In genomic region chr1:167863921-167864279, GRCh38 we compare ENCODE assay signal across 31 cellular contexts. TPM values are rescaled to one million over a fixed set of nuclear protein-coding genes. Genes with fewer than 3 reads are reported as not detected.
"Had no signal": no experiment of that assay in that cellular context is flagged by ENCODE, and none has a peak within 500 bp of the region (broad histone marks: within the 10 kb centered on the region; RNA-seq: fewer than 3 reads in every experiment).

No MANE protein-coding gene starts in this region.

- H3K4me3 ChIP-seq: ascending aorta, body of pancreas, MG63, SK-N-MC had no signal

- H3K4me3 Mint-ChIP-seq: activated CD4-positive, alpha-beta memory T cell treated with anti-CD3 and anti-CD28 coated beads for 36 hours; activated CD4-positive, alpha-beta T cell treated with anti-CD3 and anti-CD28 coated beads, Interleukin-2, amount 10 ng/mL, durations not matched to agents 7 days and 5 days; activated naive CD8-positive, alpha-beta T cell treated with anti-CD3 and anti-CD28 coated beads, Interleukin-2, amount 50 U/mL, for 24 hours; activated T-cell treated with anti-CD3 and anti-CD28 coated beads, Interleukin-2, amount 50 U/mL, for 4 hours; T-cell had no signal

- H3K9me3 Mint-ChIP-seq: activated CD4-positive, alpha-beta memory T cell treated with anti-CD3 and anti-CD28 coated beads for 36 hours; activated CD4-positive, alpha-beta T cell treated with anti-CD3 and anti-CD28 coated beads, Interleukin-2, amount 10 ng/mL, durations not matched to agents 7 days and 5 days; activated naive CD4-positive, alpha-beta T cell treated with anti-CD3 and anti-CD28 coated beads, Interleukin-2, amount 50 U/mL, for 72 hours; activated naive CD8-positive, alpha-beta T cell treated with anti-CD3 and anti-CD28 coated beads, Interleukin-2, amount 50 U/mL, for 24 hours; activated T-cell treated with anti-CD3 and anti-CD28 coated beads, Interleukin-2, amount 50 U/mL, for 4 hours; T-cell had no signal

- H3K4me1 Mint-ChIP-seq: activated CD4-positive, alpha-beta T cell treated with anti-CD3 and anti-CD28 coated beads, Interleukin-2, amount 10 ng/mL, durations not matched to agents 7 days and 5 days; activated naive CD8-positive, alpha-beta T cell treated with anti-CD3 and anti-CD28 coated beads, Interleukin-2, amount 50 U/mL, for 24 hours; T-cell had no signal

- H3K9me3 ChIP-seq: ascending aorta, body of pancreas, MG63 had no signal

- ATAC-seq: activated naive CD4-positive, alpha-beta T cell treated with anti-CD3 and anti-CD28 coated beads, Interleukin-2, amount 50 U/mL, for 72 hours; activated naive CD8-positive, alpha-beta T cell treated with anti-CD3 and anti-CD28 coated beads, Interleukin-2, amount 50 U/mL, for 24 hours; activated T-cell treated with anti-CD3 and anti-CD28 coated beads, Interleukin-2, amount 50 U/mL, for 4 hours; body of pancreas; Panc1; Right ventricle myocardium inferior; T-cell had no signal

- H3K36me3 ChIP-seq: ascending aorta, MG63 had no signal

- H3K27me3 Mint-ChIP-seq: activated CD4-positive, alpha-beta memory T cell treated with anti-CD3 and anti-CD28 coated beads for 36 hours; activated CD4-positive, alpha-beta T cell treated with anti-CD3 and anti-CD28 coated beads, Interleukin-2, amount 10 ng/mL, durations not matched to agents 7 days and 5 days; activated naive CD8-positive, alpha-beta T cell treated with anti-CD3 and anti-CD28 coated beads, Interleukin-2, amount 50 U/mL, for 24 hours had no signal

- DNase-seq: activated CD4-positive, alpha-beta memory T cell treated with anti-CD3 and anti-CD28 coated beads for 36 hours; activated CD4-positive, alpha-beta T cell treated with anti-CD3 and anti-CD28 coated beads, Interleukin-2, amount 10 ng/mL, durations not matched to agents 7 days and 5 days; activated CD4-positive, CD25-positive, alpha-beta regulatory T cell; activated CD8-positive, alpha-beta memory T cell treated with anti-CD3 and anti-CD28 coated beads for 24 hours; activated effector memory CD4-positive, alpha-beta T cell treated with anti-CD3 and anti-CD28 coated beads, Interleukin-2, amount 50 U/mL, for 16 hours; activated naive CD4-positive, alpha-beta T cell treated with Interleukin-2 at 50 U/mL for 16 hours; activated naive CD8-positive, alpha-beta T cell treated with anti-CD3 and anti-CD28 coated beads, Interleukin-2, amount 50 U/mL, for 24 hours; activated T-cell treated with anti-CD3 and anti-CD28 coated beads, Interleukin-2, amount 50 U/mL, for 4 hours; amniotic stem cell; body of pancreas; central memory CD4-positive, alpha-beta T cell; MG63; MV-4-11; NCI-H1092 treated with DMSO at 0.1 percent for 48 hours; NCI-H1417 treated with DMSO at 0.1 percent for 48 hours; NCI-H1694; NCI-H2029; NCI-H2107; NCI-H226; NCI-H526; NCI-H774; RPMI8226; T-cell; T-helper 2 cell; T1000 had no signal

- H3K27ac ChIP-seq: ascending aorta, body of pancreas, SK-N-MC, VCaP had no signal

- H3K27me3 ChIP-seq: ascending aorta, body of pancreas, MG63 had no signal

- H3K36me3 Mint-ChIP-seq: activated CD4-positive, alpha-beta memory T cell treated with anti-CD3 and anti-CD28 coated beads for 36 hours; activated naive CD4-positive, alpha-beta T cell treated with anti-CD3 and anti-CD28 coated beads, Interleukin-2, amount 50 U/mL, for 72 hours; T-cell had no signal

- H3K4me1 ChIP-seq: ascending aorta, body of pancreas had no signal

- H3K27ac Mint-ChIP-seq: activated CD4-positive, alpha-beta memory T cell treated with anti-CD3 and anti-CD28 coated beads for 36 hours; activated CD4-positive, alpha-beta T cell treated with anti-CD3 and anti-CD28 coated beads, Interleukin-2, amount 10 ng/mL, durations not matched to agents 7 days and 5 days; activated naive CD8-positive, alpha-beta T cell treated with anti-CD3 and anti-CD28 coated beads, Interleukin-2, amount 50 U/mL, for 24 hours; T-cell had no signal

RNA-seq across cellular contexts. Expression of gene ADCY10, which starts 50.0 kb away (rescaled TPM):
- total RNA-seq: activated T-cell treated with anti-CD3 and anti-CD28 coated beads, Interleukin-2, amount 50 U/mL, for 4 hours; Right ventricle myocardium inferior had no signal
